ENCODE assay signal across 19 cellular contexts in the genomic region with DNA sequence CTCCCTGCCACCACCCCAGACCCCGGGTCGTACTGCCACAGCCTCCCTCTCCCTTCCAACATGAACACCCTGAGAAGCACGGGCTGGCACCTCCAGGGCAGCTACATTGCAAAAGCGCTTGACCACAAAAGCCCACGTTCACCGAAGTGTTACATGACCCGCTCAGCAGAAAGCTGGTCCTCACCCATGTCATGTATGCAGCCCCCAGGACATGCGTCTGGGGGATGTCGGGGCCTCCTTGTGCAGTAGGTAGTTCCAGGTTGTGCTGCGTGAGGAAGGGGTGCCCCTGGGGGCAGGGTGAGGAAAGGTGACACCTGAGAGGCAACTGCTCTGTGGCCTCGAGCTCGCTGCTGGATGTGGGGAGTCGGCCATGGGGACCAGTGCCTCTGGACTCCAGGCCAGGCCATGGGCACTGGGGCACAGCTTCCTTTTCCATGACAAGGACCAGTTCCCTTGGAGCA.
A peak's percentile ranks its signal among the peaks of the same experiment; 100 is the strongest.
DNase-seq lines count a peak whose midpoint lies in the region; ATAC-seq, FAIRE-seq and TF ChIP-seq lines count a peak whose summit lies in the region.
"Had no signal": no experiment of that assay in that cellular context is flagged by ENCODE, and none has a peak within 500 bp of the region (broad histone marks: within the 10 kb centered on the region; RNA-seq: fewer than 3 reads in every experiment).

No MANE protein-coding gene starts in this region.

- H3K9me3 ChIP-seq in H1 (ENCODE audit: insufficient read depth in 2 of 2, low read depth in 1 of 2, low read length in 1 of 2) (no peaks in the 10 kb centered on the region; a peak in 1 of 4 replicates), thyroid gland (no peaks in the 10 kb centered on the region)
- H3K9me3 ChIP-seq: BLaER1, HAP-1 had no signal

- peak overlapping the region; percentile 9; the same call in 1 of the 2 replicates for H2BK12ac ChIP-seq in H1 (ENCODE audit: low read depth, low read length)

- H3K27ac ChIP-seq in H1 (ENCODE audit: low read depth, low read length) = no peak overlapping the region
- no peak overlapping the region for H3K27ac ChIP-seq in thyroid gland
- H3K27ac ChIP-seq: BLaER1 had no signal

- no peak overlapping the region for H3K9ac ChIP-seq in H1 (replicated peaks in 1 of 4; ENCODE audit: extremely low read depth in 1 of 4, low read depth in 3 of 4, low read length in 3 of 4)
- H3K9ac ChIP-seq: BLaER1 had no signal

- no peaks in the 10 kb centered on the region for H3K36me3 ChIP-seq in H1 (ENCODE audit: control insufficient read depth in 2 of 4, insufficient read depth in 4 of 4, low read length in 3 of 4)
- H3K36me3 ChIP-seq in thyroid gland = no peaks in the 10 kb centered on the region
- H3K36me3 ChIP-seq: BLaER1, HAP-1 had no signal

- peak overlapping the region; percentile 1 for H3K4ac ChIP-seq in H1 (replicated peaks; ENCODE audit: insufficient read length, low read depth, low read length)

- no peak overlapping the region for H2AFZ ChIP-seq in H1 (ENCODE audit: low read length)

- no peak for TF ChIP-seq EP300 in H1 (IDR thresholded peaks at IDR 0.05; ENCODE audit: borderline replicate concordance in 1 of 2, low read depth in 2 of 2, low read length in 2 of 2)

- no peaks in the 10 kb centered on the region; a peak in 1 of 7 replicates for H3K4me1 ChIP-seq in H1 (replicated peaks in 1 of 4; ENCODE audit: control insufficient read depth in 3 of 4, insufficient read depth in 4 of 4, low read length in 3 of 4)
- H3K4me1 ChIP-seq in thyroid gland = no peaks in the 10 kb centered on the region
- H3K4me1 ChIP-seq: HAP-1 had no signal

- no peaks in the 10 kb centered on the region for H3K27me3 ChIP-seq in H1 (replicated peaks in 1 of 4; ENCODE audit: control insufficient read depth in 3 of 4, extremely low read depth in 1 of 4, insufficient read depth in 3 of 4, low read length in 3 of 4)
- no peaks in the 10 kb centered on the region for H3K27me3 ChIP-seq in thyroid gland

- no peak overlapping the region for H2BK15ac ChIP-seq in H1 (ENCODE audit: low read length)

- H4K5ac ChIP-seq in H1 (ENCODE audit: insufficient read length, low read depth, low read length) = no peak overlapping the region

- H3K79me1 ChIP-seq in H1 (ENCODE audit: low read depth, low read length) = no peaks in the 10 kb centered on the region

- no peaks in the 10 kb centered on the region for H3K36me3 Mint-ChIP-seq in activated naive CD8-positive, alpha-beta T cell treated with anti-CD3 and anti-CD28 coated beads, Interleukin-2, amount 50 U/mL, for 24 hours (ENCODE audit: low read depth)
- no peaks in the 10 kb centered on the region for H3K36me3 Mint-ChIP-seq in activated naive CD8-positive, alpha-beta T cell treated with anti-CD3 and anti-CD28 coated beads for 36 hours

- H3K4me3 Mint-ChIP-seq in activated naive CD8-positive, alpha-beta T cell treated with anti-CD3 and anti-CD28 coated beads, Interleukin-2, amount 50 U/mL, for 24 hours = no peak overlapping the region
- H3K4me3 Mint-ChIP-seq in activated naive CD8-positive, alpha-beta T cell treated with anti-CD3 and anti-CD28 coated beads for 36 hours = no peak overlapping the region
- H3K4me3 Mint-ChIP-seq: CD4-positive, alpha-beta T cell had no signal

- no peak overlapping the region for H3K23ac ChIP-seq in H1 (ENCODE audit: insufficient read length)

- no peak overlapping the region for H3K27ac Mint-ChIP-seq in activated naive CD8-positive, alpha-beta T cell treated with anti-CD3 and anti-CD28 coated beads, Interleukin-2, amount 50 U/mL, for 24 hours
- H3K27ac Mint-ChIP-seq in activated naive CD8-positive, alpha-beta T cell treated with anti-CD3 and anti-CD28 coated beads for 36 hours = no peak overlapping the region
- H3K27ac Mint-ChIP-seq: CD4-positive, alpha-beta T cell had no signal

- H2AK5ac ChIP-seq in H1 (ENCODE audit: low read depth, low read length) = 0 out of 2 replicates have a peak overlapping the region, but pooled peaks have one; percentile 75

- no peak overlapping the region for H2BK5ac ChIP-seq in H1 (ENCODE audit: low read depth, low read length)

- no peaks in the 10 kb centered on the region for H3K23me2 ChIP-seq in H1 (ENCODE audit: low read depth, low read length)

- CTCF ChIA-PET in H1 (lab: Charles Lee; ENCODE audit: partially characterized antibody) = no interaction called here

- H4K8ac ChIP-seq in H1 (ENCODE audit: extremely low read depth, insufficient read depth, low read length) = no peak overlapping the region

- H4K20me1 ChIP-seq in H1 (replicated peaks in 1 of 2; ENCODE audit: control insufficient read depth in 1 of 2, insufficient read depth in 2 of 2, low read length in 2 of 2) = no peaks in the 10 kb centered on the region
- H4K20me1 ChIP-seq: BLaER1 had no signal

- no peak overlapping the region for H2BK20ac ChIP-seq in H1 (ENCODE audit: low read length)

- TF ChIP-seq POLR2A in H1 (IDR thresholded peaks at IDR 0.05; ENCODE audit: control extremely low read depth in 1 of 2, low read depth in 2 of 2, low read length in 2 of 2) (no peak), thyroid gland (IDR thresholded peaks at IDR 0.05) (no peak)

- intact Hi-C loops in sciatic nerve (cut with DNase I) (no loop called here), thyroid gland (cut with DNase I) (no loop called here)

- TF ChIP-seq RAD21 in H1 (IDR thresholded peaks at IDR 0.05 in 1 of 2, conservative IDR thresholded peaks at IDR 0.05 in 1 of 2; ENCODE audit: low read depth in 2 of 2, low read length in 2 of 2) = no peak

- no peak overlapping the region for H3K18ac ChIP-seq in H1 (ENCODE audit: extremely low read depth, low read length)

- ATAC-seq in activated naive CD8-positive, alpha-beta T cell treated with anti-CD3 and anti-CD28 coated beads, Interleukin-2, amount 50 U/mL, for 24 hours = peak; percentile 31
- ATAC-seq in sciatic nerve = no peak

- no peak overlapping the region for H3K4me2 ChIP-seq in H1 (ENCODE audit: insufficient read depth in 1 of 2, low read depth in 2 of 2, low read length in 2 of 2)
- H3K4me2 ChIP-seq: BLaER1 had no signal

- H2BK120ac ChIP-seq in H1 (replicated peaks; ENCODE audit: low read depth, low read length) = no peak overlapping the region

- no peaks in the 10 kb centered on the region for H3K79me2 ChIP-seq in H1 (ENCODE audit: control insufficient read depth in 1 of 2, insufficient read depth in 2 of 2, low read length in 2 of 2)

- WGBS in H1 (ENCODE audit: extremely low coverage in 1 of 2, insufficient coverage in 1 of 2, insufficient read length in 1 of 2, insufficient replicate concordance in 2 of 2, low coverage in 1 of 2, low lambda C conversion rate in 2 of 2, missing lambda C conversion rate in 1 of 2), 2 experiments = 82% methylated on average over 13 of the region's 13 CpGs; no CpG with 5 or more reads in 1 of the 2 experiments
- 75 to 84% methylated on average over 8 to 11 of the region's 13 CpGs for WGBS in thyroid gland, 2 donors

- POLR2A ChIA-PET in H1 (lab: Charles Lee; ENCODE audit: partially characterized antibody) = no interaction called here

- TF ChIP-seq CTCF in H1 (IDR thresholded peaks at IDR 0.05; ENCODE audit: control extremely low read depth in 1 of 3, insufficient read depth in 1 of 3, low read depth in 1 of 3, low read length in 3 of 3) (no peak), thyroid gland (IDR thresholded peaks at IDR 0.05) (no peak)

- no peak overlapping the region for H3K56ac ChIP-seq in H1 (replicated peaks; ENCODE audit: insufficient read length, low read depth, low read length)

- DNase-seq in activated naive CD8-positive, alpha-beta T cell treated with anti-CD3 and anti-CD28 coated beads, Interleukin-2, amount 50 U/mL, for 24 hours = no peak
- DNase-seq in activated naive CD8-positive, alpha-beta T cell treated with anti-CD3 and anti-CD28 coated beads for 36 hours = no peak
- DNase-seq in H1 (ENCODE audit: low read depth in 1 of 2, low spot score in 2 of 2) (no peak), sciatic nerve (ENCODE audit: low spot score) (peak; percentile 44), thyroid gland (no peak), ureter (ENCODE audit: low spot score) (no peak)
- DNase-seq in stimulated activated CD4-positive, alpha-beta T cell treated with anti-CD3 and anti-CD28 coated beads, Interleukin-2, amount 100 ng/mL, for 48 hours = no peak
- DNase-seq: CD4-positive, alpha-beta T cell; DMS53; KBM-7; NCI-H2029; NCI-H446; NCI-H524 treated with DMSO at 0.1 percent for 48 hours; NCI-H774 had no signal

- no peak overlapping the region for H4K91ac ChIP-seq in H1 (replicated peaks; ENCODE audit: insufficient read length, low read length)

- no peak overlapping the region for H3K14ac ChIP-seq in H1 (ENCODE audit: insufficient read length)

- H3K9me3 Mint-ChIP-seq in activated naive CD8-positive, alpha-beta T cell treated with anti-CD3 and anti-CD28 coated beads, Interleukin-2, amount 50 U/mL, for 24 hours = peaks cover 5% of the 10 kb centered on the region
- peaks cover 4% of the 10 kb centered on the region for H3K9me3 Mint-ChIP-seq in activated naive CD8-positive, alpha-beta T cell treated with anti-CD3 and anti-CD28 coated beads for 36 hours
- H3K9me3 Mint-ChIP-seq: CD4-positive, alpha-beta T cell had no signal

- peaks cover 11% of the 10 kb centered on the region for H3K27me3 Mint-ChIP-seq in activated naive CD8-positive, alpha-beta T cell treated with anti-CD3 and anti-CD28 coated beads, Interleukin-2, amount 50 U/mL, for 24 hours
- peaks cover 22% of the 10 kb centered on the region for H3K27me3 Mint-ChIP-seq in activated naive CD8-positive, alpha-beta T cell treated with anti-CD3 and anti-CD28 coated beads for 36 hours

- FAIRE-seq in H1 (lab: Jason Lieb, UNC) = no peak
- FAIRE-seq: A204.1, D721Med, GM18507 had no signal

- H3K4me1 Mint-ChIP-seq in activated naive CD8-positive, alpha-beta T cell treated with anti-CD3 and anti-CD28 coated beads, Interleukin-2, amount 50 U/mL, for 24 hours = peaks cover 1% of the 10 kb centered on the region
- no peaks in the 10 kb centered on the region for H3K4me1 Mint-ChIP-seq in activated naive CD8-positive, alpha-beta T cell treated with anti-CD3 and anti-CD28 coated beads for 36 hours

- H3K4me3 ChIP-seq in H1 (ENCODE audit: extremely low read depth in 1 of 4, insufficient read depth in 2 of 4, low read depth in 3 of 4, low read length in 4 of 4) (no peak overlapping the region), thyroid gland (replicated peaks in 1 of 3) (no peak overlapping the region)
- H3K4me3 ChIP-seq: BLaER1, HAP-1 had no signal

TF ChIP-seq in H1, 55 proteins besides CTCF, POLR2A, EP300 and RAD21 (continues in another document):
- TF ChIP-seq BCL11A (IDR thresholded peaks at IDR 0.05; ENCODE audit: low read depth in 2 of 2, low read length in 2 of 2) = no peak
- no peak for TF ChIP-seq TCF12 (IDR thresholded peaks at IDR 0.05; ENCODE audit: low read depth, low read length)
- TF ChIP-seq TAF7 (optimal IDR thresholded peaks at IDR 0.05; ENCODE audit: borderline replicate concordance, low read depth, low read length) = no peak
- TF ChIP-seq, protein P1, sequence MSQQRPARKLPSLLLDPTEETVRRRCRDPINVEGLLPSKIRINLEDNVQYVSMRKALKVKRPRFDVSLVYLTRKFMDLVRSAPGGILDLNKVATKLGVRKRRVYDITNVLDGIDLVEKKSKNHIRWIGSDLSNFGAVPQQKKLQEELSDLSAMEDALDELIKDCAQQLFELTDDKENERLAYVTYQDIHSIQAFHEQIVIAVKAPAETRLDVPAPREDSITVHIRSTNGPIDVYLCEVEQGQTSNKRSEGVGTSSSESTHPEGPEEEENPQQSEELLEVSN (IDR thresholded peaks at IDR 0.05) = no peak
- TF ChIP-seq GTF2F1 (IDR thresholded peaks at IDR 0.05; ENCODE audit: borderline replicate concordance, low read depth, low read length) = no peak
